18 cellular contexts compared by ENCODE assay signal in genomic region chr11:47340980-47341775, GRCh38. TPM values are rescaled to one million over a fixed set of nuclear protein-coding genes. Genes with fewer than 3 reads are reported as not detected.
A peak's percentile ranks its signal among the peaks of the same experiment; 100 is the strongest.
DNase-seq lines count a peak whose midpoint lies in the region; ATAC-seq and TF ChIP-seq lines count a peak whose summit lies in the region.
"Had no signal": no experiment of that assay in that cellular context is flagged by ENCODE, and none has a peak within 500 bp of the region (broad histone marks: within the 10 kb centered on the region; RNA-seq: fewer than 3 reads in every experiment).

No MANE protein-coding gene starts in this region.

- in situ Hi-C loops in mammary epithelial cell (cut with MboI; ENCODE audit: low sequenced_read_pairs in 2 of 2) = no loop called here

- H4K20me1 ChIP-seq in neural progenitor cell (ENCODE audit: low read depth) (no peaks in the 10 kb centered on the region), mammary epithelial cell (ENCODE audit: insufficient read depth, low read length) (no peaks in the 10 kb centered on the region)

- H3K4me1 ChIP-seq in NT2/D1 (ENCODE audit: insufficient read depth, insufficient read length) (peaks cover 13% of the 10 kb centered on the region), heart left ventricle (peaks cover 0 to 89% (median 6%) of the 10 kb centered on the region in 12 donors), neural progenitor cell (peaks cover 10% of the 10 kb centered on the region), mammary epithelial cell (ENCODE audit: insufficient read depth, low read length) (no peaks in the 10 kb centered on the region)
- no peaks in the 10 kb centered on the region for H3K4me1 ChIP-seq in CD8-positive, alpha-beta T cell (ENCODE audit: insufficient read depth, low read length)

- intact Hi-C loops in heart left ventricle (cut with DNase I) = no loop called here
- intact Hi-C loops in CD8-positive, alpha-beta T cell (cut with DNase I, micrococcal nuclease) = no loop called here
- intact Hi-C loops in mammary epithelial cell (cut with micrococcal nuclease) = no loop called here

- peak overlapping the region; percentile 39 for H3K27ac Mint-ChIP-seq in neural progenitor cell
- H3K27ac Mint-ChIP-seq in CD8-positive, alpha-beta T cell = no peak overlapping the region
- H3K27ac Mint-ChIP-seq: B cell had no signal

- WGBS in heart left ventricle, 4 donors = 35 to 48% (median 44%) methylated on average over 16 to 18 of the region's 18 CpGs
- 72% methylated on average over 12 of the region's 18 CpGs for WGBS in mammary epithelial cell (ENCODE audit: low coverage, missing lambda C conversion rate)

- CTCF ChIA-PET in CD8-positive, alpha-beta T cell (lab: Charles Lee) = interaction anchor here (0.6 to 1.0 kb wide), 2 partner anchors 33 to 604 kb away, joined by 3 read pairs; no protein-coding TSS in a partner anchor
- CTCF ChIA-PET in mammary epithelial cell (lab: Charles Lee; ENCODE audit: low non-redundant PET) = no interaction called here

- H3K4me2 ChIP-seq in neural progenitor cell (no peak overlapping the region), mammary epithelial cell (ENCODE audit: insufficient read depth, low read depth, low read length) (no peak overlapping the region)

- H3K9ac ChIP-seq in NT2/D1 (ENCODE audit: insufficient read length, low read depth) (peak overlapping the region; percentile 35), neural progenitor cell (no peak overlapping the region), mammary epithelial cell (ENCODE audit: insufficient read depth, low read length) (no peak overlapping the region)

- TF ChIP-seq CTCF in heart left ventricle (IDR thresholded peaks at IDR 0.05) = no peak
- TF ChIP-seq CTCF in neural progenitor cell (IDR thresholded peaks at IDR 0.05) = no peak
- TF ChIP-seq CTCF in CD8-positive, alpha-beta T cell (IDR thresholded peaks at IDR 0.05) = no peak
- TF ChIP-seq CTCF in mammary epithelial cell (conservative IDR thresholded peaks at IDR 0.05 in 1 of 2, IDR thresholded peaks at IDR 0.05 in 1 of 2; ENCODE audit: extremely low read depth in 1 of 2, insufficient read depth in 1 of 2, low read depth in 1 of 2, low read length in 2 of 2) = no peak

- no peaks in the 10 kb centered on the region for H3K9me3 Mint-ChIP-seq in neural progenitor cell
- H3K9me3 Mint-ChIP-seq in CD8-positive, alpha-beta T cell = no peaks in the 10 kb centered on the region

- H3K4me3 Mint-ChIP-seq in neural progenitor cell = no peak overlapping the region
- H3K4me3 Mint-ChIP-seq in CD8-positive, alpha-beta T cell = no peak overlapping the region
- H3K4me3 Mint-ChIP-seq: B cell had no signal

- H3K27me3 ChIP-seq in NT2/D1 (ENCODE audit: insufficient read depth, insufficient read length) = no peaks in the 10 kb centered on the region
- no peaks in the 10 kb centered on the region for H3K27me3 ChIP-seq in heart left ventricle
- no peaks in the 10 kb centered on the region for H3K27me3 ChIP-seq in neural progenitor cell
- no peaks in the 10 kb centered on the region for H3K27me3 ChIP-seq in CD8-positive, alpha-beta T cell (ENCODE audit: insufficient read depth, low read length)
- H3K27me3 ChIP-seq in mammary epithelial cell (ENCODE audit: insufficient read depth, low read length) = no peaks in the 10 kb centered on the region

- ATAC-seq in heart left ventricle (peak in 3 of 4 donors; percentile 9 to 21 (median 16)), HG02973 (IDR thresholded peaks at IDR 0.05; ENCODE audit: unreplicated experiment) (no peak)
- no peak for ATAC-seq in CD8-positive, alpha-beta T cell

- H3F3A ChIP-seq in neural progenitor cell (ENCODE audit: low read depth) = peaks cover 18% of the 10 kb centered on the region

- no peak for TF ChIP-seq POLR2A in heart left ventricle (IDR thresholded peaks at IDR 0.05)

- DNase-seq in AG20443 (ENCODE audit: low spot score) (peak; percentile 65), NT2/D1 (ENCODE audit: low read depth, low spot score) (no peak), heart left ventricle (peak in 4 of 5 donors; percentile 19 to 59 (median 38)), neural progenitor cell (ENCODE audit: low spot score) (no peak), mammary epithelial cell (no peak)
- no peak for DNase-seq in CD8-positive, alpha-beta T cell
- DNase-seq in activated CD4-positive, CD25-positive, alpha-beta regulatory T cell treated with anti-CD3 and anti-CD28 coated beads, Interleukin-2, amount 50 U/mL, for 72 hours = no peak
- DNase-seq: DND-41, GF-D8, H7, NCI-H1694, NCI-H345, NCI-H526 treated with DMSO at 0.1 percent for 48 hours had no signal

- POLR2A ChIA-PET in CD8-positive, alpha-beta T cell (lab: Charles Lee) = no interaction called here

- H3K4me1 Mint-ChIP-seq in neural progenitor cell = peaks cover 17% of the 10 kb centered on the region
- H3K4me1 Mint-ChIP-seq in CD8-positive, alpha-beta T cell (ENCODE audit: low read depth) = no peaks in the 10 kb centered on the region
- H3K4me1 Mint-ChIP-seq: B cell had no signal

- H3K27me3 Mint-ChIP-seq in neural progenitor cell (ENCODE audit: insufficient read depth, low read depth) = peaks cover 3% of the 10 kb centered on the region
- H3K27me3 Mint-ChIP-seq in CD8-positive, alpha-beta T cell (ENCODE audit: low read depth) = no peaks in the 10 kb centered on the region
- H3K27me3 Mint-ChIP-seq: B cell; CD4-positive, alpha-beta memory T cell had no signal

- H3K36me3 ChIP-seq in NT2/D1 (ENCODE audit: insufficient read depth, insufficient read length, low read length) (no peaks in the 10 kb centered on the region), heart left ventricle (peaks cover 0 to 100% (median 42%) of the 10 kb centered on the region in 9 donors), neural progenitor cell (no peaks in the 10 kb centered on the region), mammary epithelial cell (ENCODE audit: insufficient read depth, low read length) (no peaks in the 10 kb centered on the region)
- no peaks in the 10 kb centered on the region for H3K36me3 ChIP-seq in CD8-positive, alpha-beta T cell (ENCODE audit: insufficient read depth, low read length)

- H3K9me3 ChIP-seq in NT2/D1 (ENCODE audit: insufficient read depth, low read length) (no peaks in the 10 kb centered on the region), heart left ventricle (no peaks in the 10 kb centered on the region), neural progenitor cell (ENCODE audit: low read depth) (no peaks in the 10 kb centered on the region), mammary epithelial cell (replicated peaks; ENCODE audit: insufficient read depth, low read length) (no peaks in the 10 kb centered on the region)
- H3K9me3 ChIP-seq in CD8-positive, alpha-beta T cell (ENCODE audit: low read length) = no peaks in the 10 kb centered on the region

- H3K4me3 ChIP-seq in NT2/D1 (ENCODE audit: insufficient read length, low read depth) (no peak overlapping the region), heart left ventricle (no peak overlapping the region), neural progenitor cell (no peak overlapping the region), mammary epithelial cell (replicated peaks in 1 of 3; ENCODE audit: insufficient read depth in 1 of 3, low read depth in 2 of 3, low read length in 3 of 3) (no peak overlapping the region)
- no peak overlapping the region for H3K4me3 ChIP-seq in CD8-positive, alpha-beta T cell (ENCODE audit: low read depth, low read length)
- H3K4me3 ChIP-seq: SK-N-MC had no signal

- no TSS peak for BruUV-seq in mammary epithelial cell (replicated peaks; lab: Mats Ljungman, UMichigan)

- dilution Hi-C loops in mammary epithelial cell (cut with HindIII; ENCODE audit: low sequenced_read_pairs) = loop anchor here (10.0 kb wide), 1 partner anchor 514 kb away; no protein-coding TSS in a partner anchor

- H2AFZ ChIP-seq in neural progenitor cell (replicated peaks) = no peak overlapping the region
- no peak overlapping the region for H2AFZ ChIP-seq in mammary epithelial cell (ENCODE audit: low read depth, low read length)

- H3K79me2 ChIP-seq in neural progenitor cell (ENCODE audit: low read depth) (no peaks in the 10 kb centered on the region), mammary epithelial cell (ENCODE audit: insufficient read depth, low read length) (no peaks in the 10 kb centered on the region)

- no peaks in the 10 kb centered on the region for H3K36me3 Mint-ChIP-seq in neural progenitor cell
- no peaks in the 10 kb centered on the region for H3K36me3 Mint-ChIP-seq in CD8-positive, alpha-beta T cell
- H3K36me3 Mint-ChIP-seq: CD4-positive, alpha-beta memory T cell had no signal

- peak overlapping the region in 6 of 12 donors; percentile 30 to 72 (median 48) for H3K27ac ChIP-seq in heart left ventricle
- no peak overlapping the region for H3K27ac ChIP-seq in neural progenitor cell
- no peak overlapping the region for H3K27ac ChIP-seq in CD8-positive, alpha-beta T cell (ENCODE audit: low read depth, low read length)
- H3K27ac ChIP-seq in mammary epithelial cell (ENCODE audit: insufficient read depth, low read depth, low read length) = no peak overlapping the region
- H3K27ac ChIP-seq: SK-N-MC had no signal

RNA-seq across cellular contexts. Expression of gene MYBPC3, which starts 11.3 kb away (rescaled TPM):
- total RNA-seq in heart left ventricle (1,000 to 10,000 TPM; 1,340 to 3,074 (median 2,074) TPM), neural progenitor cell (ENCODE audit: low replicate concordance) (0.06 and 0.12 TPM in 2 replicates), mammary epithelial cell (not detected)
- polyA plus RNA-seq in heart left ventricle (1,000 to 10,000 TPM in 1 of 2 donors, 100 to 1,000 TPM in 1; 425 to 1,204 TPM), mammary epithelial cell (not detected)
- not detected for total RNA-seq in CD8-positive, alpha-beta T cell
- not detected for polyA minus RNA-seq in mammary epithelial cell
- total RNA-seq: CD4-positive, alpha-beta memory T cell; H7; LHCN-M2 had no signal
- polyA plus RNA-seq: CD4-positive, alpha-beta memory T cell had no signal

RNA-seq across cellular contexts. Expression of gene SPI1, which starts 37.2 kb away (rescaled TPM):
- total RNA-seq in heart left ventricle = 10 to 100 TPM in 4 of 9 donors, 1 to 10 TPM in 5; 2.8 to 78.9 (median 8.5) TPM
- polyA plus RNA-seq in heart left ventricle = 1 to 10 TPM; 4.3 to 7.7 TPM
- total RNA-seq in neural progenitor cell (ENCODE audit: low replicate concordance) = not detected in 2 replicates
- total RNA-seq in CD8-positive, alpha-beta T cell = 1 to 10 TPM in 1 of 2 experiments, under 1 TPM in 1; 0.58 to 1.1 TPM
- total RNA-seq in mammary epithelial cell = not detected
- not detected for polyA plus RNA-seq in mammary epithelial cell
- polyA minus RNA-seq in mammary epithelial cell = not detected
- total RNA-seq: LHCN-M2 had no signal

Comparison
In these comparisons a context has a peak if more than half of its experiments do, and no peak if none do; other contexts are left out.
1. DNase-seq: peak in AG20443 (single experiment) and heart left ventricle (4 of 5); none in NT2/D1 (single experiment), neural progenitor cell (single experiment), CD8-positive, alpha-beta T cell (0 of 7), mammary epithelial cell (single experiment) and activated CD4-positive, CD25-positive, alpha-beta regulatory T cell treated with anti-CD3 and anti-CD28 coated beads, Interleukin-2, amount 50 U/mL, for 72 hours (single experiment).
2. ATAC-seq: peak in heart left ventricle (3 of 4); none in HG02973 (single experiment) and CD8-positive, alpha-beta T cell (single experiment).
3. RNA of gene MYBPC3, which starts 11.3 kb away (total RNA-seq): 1,340 to 3,074 TPM in heart left ventricle; 0.06 to 0.12 TPM in neural progenitor cell, not detected in CD8-positive, alpha-beta T cell and not detected in mammary epithelial cell; every median in the first group is over 1,000 times any median in the second.